ENCODE assay signal across 1 cellular context in the genomic region with DNA sequence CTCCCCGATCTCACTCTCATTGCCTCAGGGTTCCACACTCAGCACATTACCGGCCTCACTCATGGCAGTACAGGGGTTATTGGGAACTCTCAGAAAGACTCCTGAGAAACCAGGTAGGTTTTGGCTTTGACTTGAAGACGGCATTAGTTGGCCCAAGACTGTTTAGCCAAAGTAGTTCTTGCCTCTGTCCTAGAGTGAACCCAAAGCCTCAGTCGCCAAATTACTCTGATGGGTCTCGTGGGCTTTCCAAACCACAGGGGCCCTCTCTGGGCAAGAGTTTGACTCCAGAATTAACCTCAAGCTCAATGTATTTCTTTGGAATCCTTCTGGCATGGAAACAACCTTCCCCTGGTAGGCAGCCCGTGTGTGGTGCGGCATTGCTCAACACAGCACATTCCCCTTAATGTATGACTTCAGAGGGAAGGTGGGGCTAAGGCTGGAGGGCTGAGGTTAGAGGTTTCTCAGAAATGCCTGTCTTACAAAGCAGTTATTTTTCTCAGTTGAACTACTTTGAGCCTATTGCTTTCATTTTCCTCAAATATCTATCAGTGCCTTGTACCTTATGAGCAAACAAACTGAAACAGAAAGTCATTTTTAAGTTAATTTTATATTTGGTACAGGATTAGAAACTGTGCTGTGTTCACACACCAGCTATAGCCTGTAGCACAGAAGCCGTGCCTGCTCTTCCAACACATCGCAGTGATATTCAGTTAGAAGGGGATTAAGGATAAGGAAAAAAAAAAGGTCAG.
TF ChIP-seq lines count a peak whose summit lies in the region.

No MANE protein-coding gene starts in this region.

TF ChIP-seq in GM12878, 131 proteins besides CTCF, POLR2A, EP300 and RAD21 (continued from another document):
- TF ChIP-seq, protein P1, sequence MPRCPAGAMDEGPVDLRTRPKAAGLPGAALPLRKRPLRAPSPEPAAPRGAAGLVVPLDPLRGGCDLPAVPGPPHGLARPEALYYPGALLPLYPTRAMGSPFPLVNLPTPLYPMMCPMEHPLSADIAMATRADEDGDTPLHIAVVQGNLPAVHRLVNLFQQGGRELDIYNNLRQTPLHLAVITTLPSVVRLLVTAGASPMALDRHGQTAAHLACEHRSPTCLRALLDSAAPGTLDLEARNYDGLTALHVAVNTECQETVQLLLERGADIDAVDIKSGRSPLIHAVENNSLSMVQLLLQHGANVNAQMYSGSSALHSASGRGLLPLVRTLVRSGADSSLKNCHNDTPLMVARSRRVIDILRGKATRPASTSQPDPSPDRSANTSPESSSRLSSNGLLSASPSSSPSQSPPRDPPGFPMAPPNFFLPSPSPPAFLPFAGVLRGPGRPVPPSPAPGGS (IDR thresholded peaks at IDR 0.05; ENCODE audit: borderline replicate concordance, insufficient read depth, low read depth, low read length, poor library complexity, severe bottlenecking) = no peak
- TF ChIP-seq EED (IDR thresholded peaks at IDR 0.05; ENCODE audit: low read depth) (0 out of 2 replicates have a peak, but pooled peaks have one; percentile 19), ZNF207 (IDR thresholded peaks at IDR 0.05; ENCODE audit: borderline replicate concordance) (no peak), EGR1 (IDR thresholded peaks at IDR 0.05; ENCODE audit: borderline replicate concordance in 1 of 2, low read depth in 2 of 2, low read length in 2 of 2) (no peak)
- TF ChIP-seq, protein P2, sequence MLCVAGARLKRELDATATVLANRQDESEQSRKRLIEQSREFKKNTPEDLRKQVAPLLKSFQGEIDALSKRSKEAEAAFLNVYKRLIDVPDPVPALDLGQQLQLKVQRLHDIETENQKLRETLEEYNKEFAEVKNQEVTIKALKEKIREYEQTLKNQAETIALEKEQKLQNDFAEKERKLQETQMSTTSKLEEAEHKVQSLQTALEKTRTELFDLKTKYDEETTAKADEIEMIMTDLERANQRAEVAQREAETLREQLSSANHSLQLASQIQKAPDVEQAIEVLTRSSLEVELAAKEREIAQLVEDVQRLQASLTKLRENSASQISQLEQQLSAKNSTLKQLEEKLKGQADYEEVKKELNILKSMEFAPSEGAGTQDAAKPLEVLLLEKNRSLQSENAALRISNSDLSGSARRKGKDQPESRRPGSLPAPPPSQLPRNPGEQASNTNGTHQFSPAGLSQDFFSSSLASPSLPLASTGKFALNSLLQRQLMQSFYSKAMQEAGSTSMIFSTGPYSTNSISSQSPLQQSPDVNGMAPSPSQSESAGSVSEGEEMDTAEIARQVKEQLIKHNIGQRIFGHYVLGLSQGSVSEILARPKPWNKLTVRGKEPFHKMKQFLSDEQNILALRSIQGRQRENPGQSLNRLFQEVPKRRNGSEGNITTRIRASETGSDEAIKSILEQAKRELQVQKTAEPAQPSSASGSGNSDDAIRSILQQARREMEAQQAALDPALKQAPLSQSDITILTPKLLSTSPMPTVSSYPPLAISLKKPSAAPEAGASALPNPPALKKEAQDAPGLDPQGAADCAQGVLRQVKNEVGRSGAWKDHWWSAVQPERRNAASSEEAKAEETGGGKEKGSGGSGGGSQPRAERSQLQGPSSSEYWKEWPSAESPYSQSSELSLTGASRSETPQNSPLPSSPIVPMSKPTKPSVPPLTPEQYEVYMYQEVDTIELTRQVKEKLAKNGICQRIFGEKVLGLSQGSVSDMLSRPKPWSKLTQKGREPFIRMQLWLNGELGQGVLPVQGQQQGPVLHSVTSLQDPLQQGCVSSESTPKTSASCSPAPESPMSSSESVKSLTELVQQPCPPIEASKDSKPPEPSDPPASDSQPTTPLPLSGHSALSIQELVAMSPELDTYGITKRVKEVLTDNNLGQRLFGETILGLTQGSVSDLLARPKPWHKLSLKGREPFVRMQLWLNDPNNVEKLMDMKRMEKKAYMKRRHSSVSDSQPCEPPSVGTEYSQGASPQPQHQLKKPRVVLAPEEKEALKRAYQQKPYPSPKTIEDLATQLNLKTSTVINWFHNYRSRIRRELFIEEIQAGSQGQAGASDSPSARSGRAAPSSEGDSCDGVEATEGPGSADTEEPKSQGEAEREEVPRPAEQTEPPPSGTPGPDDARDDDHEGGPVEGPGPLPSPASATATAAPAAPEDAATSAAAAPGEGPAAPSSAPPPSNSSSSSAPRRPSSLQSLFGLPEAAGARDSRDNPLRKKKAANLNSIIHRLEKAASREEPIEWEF (IDR thresholded peaks at IDR 0.05; ENCODE audit: insufficient replicate concordance, low read depth, low read length) = no peak
- TF ChIP-seq, protein P3, sequence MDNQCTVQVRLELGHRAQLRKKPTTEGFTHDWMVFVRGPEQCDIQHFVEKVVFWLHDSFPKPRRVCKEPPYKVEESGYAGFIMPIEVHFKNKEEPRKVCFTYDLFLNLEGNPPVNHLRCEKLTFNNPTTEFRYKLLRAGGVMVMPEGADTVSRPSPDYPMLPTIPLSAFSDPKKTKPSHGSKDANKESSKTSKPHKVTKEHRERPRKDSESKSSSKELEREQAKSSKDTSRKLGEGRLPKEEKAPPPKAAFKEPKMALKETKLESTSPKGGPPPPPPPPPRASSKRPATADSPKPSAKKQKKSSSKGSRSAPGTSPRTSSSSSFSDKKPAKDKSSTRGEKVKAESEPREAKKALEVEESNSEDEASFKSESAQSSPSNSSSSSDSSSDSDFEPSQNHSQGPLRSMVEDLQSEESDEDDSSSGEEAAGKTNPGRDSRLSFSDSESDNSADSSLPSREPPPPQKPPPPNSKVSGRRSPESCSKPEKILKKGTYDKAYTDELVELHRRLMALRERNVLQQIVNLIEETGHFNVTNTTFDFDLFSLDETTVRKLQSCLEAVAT (IDR thresholded peaks at IDR 0.05) = no peak
